ENCODE assay signal across 1 cellular context in the genomic region with DNA sequence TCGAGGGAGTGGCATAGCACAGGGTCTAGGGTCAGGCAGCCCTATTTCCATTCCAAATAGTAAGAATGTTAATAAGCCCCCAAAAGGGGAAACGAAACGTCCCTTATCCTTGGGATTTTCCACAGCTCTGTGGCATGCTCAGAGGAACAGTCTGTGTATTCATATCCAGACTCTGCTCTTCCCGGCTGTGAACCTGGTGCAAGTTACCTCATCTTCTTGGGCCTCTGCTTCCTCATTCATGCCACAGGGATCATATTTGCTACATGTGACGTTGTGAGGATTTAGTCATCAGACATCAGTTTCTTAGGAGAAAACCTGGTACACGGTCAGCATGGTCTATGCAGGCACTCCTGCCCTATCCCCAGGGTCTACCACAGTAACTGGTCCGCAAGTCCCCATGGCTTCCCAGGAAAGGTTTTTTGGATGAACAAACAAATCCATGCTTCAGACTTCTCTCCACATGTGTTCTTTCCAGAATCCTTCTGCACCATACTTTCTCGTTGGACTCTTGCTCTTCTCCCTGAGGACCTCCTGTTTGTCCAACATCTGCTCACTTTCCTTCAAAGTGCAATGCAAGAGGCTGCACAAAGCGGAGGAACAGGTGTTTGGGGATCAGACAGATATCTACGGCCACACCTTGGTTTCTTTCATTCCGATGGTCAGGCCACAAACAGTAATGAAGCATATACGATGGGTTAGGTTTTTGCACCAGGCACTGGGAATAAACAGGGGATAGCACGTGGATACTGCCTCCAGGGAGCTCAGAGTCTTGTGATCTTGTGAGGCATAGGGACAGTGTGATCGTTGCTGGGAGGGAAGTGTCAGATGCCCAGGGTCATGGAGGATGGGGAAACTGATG.
A peak's percentile ranks its signal among the peaks of the same experiment; 100 is the strongest.
TF ChIP-seq lines count a peak whose summit lies in the region.

No MANE protein-coding gene starts in this region.

TF ChIP-seq in HepG2, 621 proteins besides CTCF, POLR2A, EP300 and RAD21:
- no peak for TF ChIP-seq ZNF234 (CRISPR knock-in tag; conservative IDR thresholded peaks at IDR 0.05)
- no peak for TF ChIP-seq HNF4G (IDR thresholded peaks at IDR 0.05; ENCODE audit: borderline replicate concordance, low read depth, low read length)
- TF ChIP-seq HNF4G (CRISPR knock-in tag; IDR thresholded peaks at IDR 0.05; ENCODE audit: borderline replicate concordance, low read depth): no peak
- no peak for TF ChIP-seq ZNF143 (CRISPR knock-in tag; IDR thresholded peaks at IDR 0.05)
- TF ChIP-seq, protein P1, sequence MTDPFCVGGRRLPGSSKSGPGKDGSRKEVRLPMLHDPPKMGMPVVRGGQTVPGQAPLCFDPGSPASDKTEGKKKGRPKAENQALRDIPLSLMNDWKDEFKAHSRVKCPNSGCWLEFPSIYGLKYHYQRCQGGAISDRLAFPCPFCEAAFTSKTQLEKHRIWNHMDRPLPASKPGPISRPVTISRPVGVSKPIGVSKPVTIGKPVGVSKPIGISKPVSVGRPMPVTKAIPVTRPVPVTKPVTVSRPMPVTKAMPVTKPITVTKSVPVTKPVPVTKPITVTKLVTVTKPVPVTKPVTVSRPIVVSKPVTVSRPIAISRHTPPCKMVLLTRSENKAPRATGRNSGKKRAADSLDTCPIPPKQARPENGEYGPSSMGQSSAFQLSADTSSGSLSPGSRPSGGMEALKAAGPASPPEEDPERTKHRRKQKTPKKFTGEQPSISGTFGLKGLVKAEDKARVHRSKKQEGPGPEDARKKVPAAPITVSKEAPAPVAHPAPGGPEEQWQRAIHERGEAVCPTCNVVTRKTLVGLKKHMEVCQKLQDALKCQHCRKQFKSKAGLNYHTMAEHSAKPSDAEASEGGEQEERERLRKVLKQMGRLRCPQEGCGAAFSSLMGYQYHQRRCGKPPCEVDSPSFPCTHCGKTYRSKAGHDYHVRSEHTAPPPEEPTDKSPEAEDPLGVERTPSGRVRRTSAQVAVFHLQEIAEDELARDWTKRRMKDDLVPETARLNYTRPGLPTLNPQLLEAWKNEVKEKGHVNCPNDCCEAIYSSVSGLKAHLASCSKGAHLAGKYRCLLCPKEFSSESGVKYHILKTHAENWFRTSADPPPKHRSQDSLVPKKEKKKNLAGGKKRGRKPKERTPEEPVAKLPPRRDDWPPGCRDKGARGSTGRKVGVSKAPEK (CRISPR knock-in tag; IDR thresholded peaks at IDR 0.05; ENCODE audit: borderline replicate concordance): no peak
- TF ChIP-seq, protein P2, sequence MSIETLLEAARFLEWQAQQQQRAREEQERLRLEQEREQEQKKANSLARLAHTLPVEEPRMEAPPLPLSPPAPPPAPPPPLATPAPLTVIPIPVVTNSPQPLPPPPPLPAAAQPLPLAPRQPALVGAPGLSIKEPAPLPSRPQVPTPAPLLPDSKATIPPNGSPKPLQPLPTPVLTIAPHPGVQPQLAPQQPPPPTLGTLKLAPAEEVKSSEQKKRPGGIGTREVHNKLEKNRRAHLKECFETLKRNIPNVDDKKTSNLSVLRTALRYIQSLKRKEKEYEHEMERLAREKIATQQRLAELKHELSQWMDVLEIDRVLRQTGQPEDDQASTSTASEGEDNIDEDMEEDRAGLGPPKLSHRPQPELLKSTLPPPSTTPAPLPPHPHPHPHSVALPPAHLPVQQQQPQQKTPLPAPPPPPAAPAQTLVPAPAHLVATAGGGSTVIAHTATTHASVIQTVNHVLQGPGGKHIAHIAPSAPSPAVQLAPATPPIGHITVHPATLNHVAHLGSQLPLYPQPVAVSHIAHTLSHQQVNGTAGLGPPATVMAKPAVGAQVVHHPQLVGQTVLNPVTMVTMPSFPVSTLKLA (IDR thresholded peaks at IDR 0.05): peak; percentile 33; the same call in 1 of the 2 replicates
- TF ChIP-seq HDAC6 (IDR thresholded peaks at IDR 0.05; ENCODE audit: low read depth, low read length): no peak
